Comparison of ENCODE assay signal across 2 cellular contexts in the genomic region with DNA sequence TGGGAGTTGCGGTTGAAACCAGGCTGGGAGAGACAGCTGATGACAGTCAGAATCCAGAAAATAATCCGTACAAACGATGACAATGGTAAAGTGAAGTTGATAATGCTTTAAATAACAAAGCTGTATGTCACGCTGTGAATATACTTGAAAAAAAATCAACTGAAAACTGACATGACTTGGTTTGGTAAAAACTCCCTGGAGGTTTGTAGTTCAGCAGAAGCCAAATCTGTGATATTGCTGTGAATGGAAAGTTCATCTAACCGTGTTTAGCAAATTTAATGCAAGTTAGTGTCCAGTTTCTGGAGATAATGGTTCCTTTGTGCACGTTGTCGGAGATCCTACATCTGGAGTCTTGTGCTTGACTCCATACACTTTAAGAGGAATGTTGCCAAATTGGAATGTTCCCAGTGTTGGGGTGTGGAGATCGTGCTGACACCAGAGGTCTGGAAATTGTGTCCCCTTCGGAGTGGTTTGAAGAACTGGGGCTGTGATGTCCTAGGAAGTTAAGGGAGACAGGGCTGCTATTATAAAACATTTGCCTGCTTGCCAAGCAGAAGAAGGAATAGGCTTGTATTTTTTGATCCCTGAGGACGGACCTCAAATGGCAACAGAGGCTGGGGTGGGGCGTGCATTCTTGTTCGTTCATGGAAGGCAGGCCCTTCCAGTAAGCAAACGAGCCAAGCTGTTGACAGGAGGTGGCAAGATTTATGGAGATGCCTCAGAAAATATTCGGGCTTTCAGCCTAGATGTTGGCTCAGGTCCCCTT.
TF ChIP-seq lines count a peak whose summit lies in the region.

No MANE protein-coding gene starts in this region.

TF ChIP-seq in neural cell, 6 proteins besides CTCF, POLR2A, EP300 and RAD21 (continued from another document):
- TF ChIP-seq REST (IDR thresholded peaks at IDR 0.05; ENCODE audit: borderline replicate concordance) (no peak), MXI1 (conservative IDR thresholded peaks at IDR 0.05; ENCODE audit: poor library complexity, severe bottlenecking) (no peak), SMC3 (conservative IDR thresholded peaks at IDR 0.05; ENCODE audit: poor library complexity) (no peak), POLR2AphosphoS5 (IDR thresholded peaks at IDR 0.05) (no peak), EZH2 (IDR thresholded peaks at IDR 0.05; ENCODE audit: borderline replicate concordance, insufficient read depth, low read length, poor library complexity, severe bottlenecking) (no peak)

TF ChIP-seq in WTC11, 78 proteins besides CTCF, POLR2A, EP300 and RAD21 (continued from another document):
- TF ChIP-seq GABPB1 (CRISPR knock-in tag; IDR thresholded peaks at IDR 0.05), result no peak
